14 cellular contexts compared by ENCODE assay signal in genomic region chrX:74890676-74891430, GRCh38. TPM values are rescaled to one million over a fixed set of nuclear protein-coding genes. Genes with fewer than 3 reads are reported as not detected.
DNase-seq lines count a peak whose midpoint lies in the region; ATAC-seq, FAIRE-seq and TF ChIP-seq lines count a peak whose summit lies in the region.
"Had no signal": no experiment of that assay in that cellular context is flagged by ENCODE, and none has a peak within 500 bp of the region (broad histone marks: within the 10 kb centered on the region; RNA-seq: fewer than 3 reads in every experiment).

No MANE protein-coding gene starts in this region.

- ATAC-seq in HepG2 (peak; percentile 58; the same call in 1 of the 3 replicates), right lobe of liver (no peak), GM21717 (IDR thresholded peaks at IDR 0.05; ENCODE audit: unreplicated experiment) (peak; percentile 73), HG03159 (IDR thresholded peaks at IDR 0.05; ENCODE audit: unreplicated experiment) (peak; percentile 96)
- ATAC-seq: left ventricle myocardium superior had no signal

- POLR2A ChIA-PET in HepG2 (lab: Yijun Ruan, JAX), result no interaction called here

- H3K36me3 ChIP-seq in HepG2 (replicated peaks in 1 of 2; ENCODE audit: control insufficient read depth in 1 of 2, insufficient read depth in 2 of 2, low read length in 2 of 2) (no peaks in the 10 kb centered on the region), right lobe of liver (no peaks in the 10 kb centered on the region), GM23248 (ENCODE audit: low read depth) (no peaks in the 10 kb centered on the region)

- DNase-seq in HepG2 (ENCODE audit: low spot score) (peak; percentile 3), right lobe of liver (no peak), GM23248 (no peak), globus pallidus (ENCODE audit: low spot score) (no peak), T-helper 9 cell (no peak)
- no peak for DNase-seq in activated T-cell treated with anti-CD3 and anti-CD28 coated beads, Interleukin-2, amount 50 U/mL, for 1 hour
- DNase-seq: activated gamma-delta T cell, foreskin fibroblast, left ventricle myocardium superior, NCI-H1092, posterior cingulate gyrus had no signal

- H3K79me2 ChIP-seq in HepG2 (ENCODE audit: insufficient read depth, low read length), result no peaks in the 10 kb centered on the region
- H3K79me2 ChIP-seq in GM23248 (ENCODE audit: insufficient read depth), result no peaks in the 10 kb centered on the region

- FAIRE-seq in HepG2 (lab: Jason Lieb, UNC), result peak; percentile 15

- CTCF ChIA-PET in HepG2 (lab: Yijun Ruan, JAX; ENCODE audit: low intra/inter-chr PET ratio, low total read pairs), result no interaction called here

- no peak overlapping the region for H3K4me3 ChIP-seq in HepG2 (replicated peaks in 1 of 3; ENCODE audit: insufficient read depth in 1 of 3, low read depth in 2 of 3, low read length in 3 of 3)
- no peak overlapping the region for H3K4me3 ChIP-seq in right lobe of liver
- no peak overlapping the region for H3K4me3 ChIP-seq in GM23248

- intact Hi-C loops in HepG2 (cut with micrococcal nuclease; ENCODE audit: unreplicated experiment) (no loop called here), right lobe of liver (cut with DNase I) (no loop called here)

- H3K9me3 ChIP-seq in HepG2 (ENCODE audit: low read length), result no peaks in the 10 kb centered on the region
- H3K9me3 ChIP-seq in right lobe of liver, result no peaks in the 10 kb centered on the region
- H3K9me3 ChIP-seq in GM23248 (ENCODE audit: low read depth), result no peaks in the 10 kb centered on the region

- H3K4me2 ChIP-seq in HepG2 (ENCODE audit: low read depth, low read length) (no peak overlapping the region), GM23248 (ENCODE audit: unreplicated experiment) (no peak overlapping the region)

- TF ChIP-seq POLR2A in HepG2 (IDR thresholded peaks at IDR 0.05; ENCODE audit: insufficient read depth in 1 of 2, low read depth in 2 of 2, low read length in 2 of 2) (no peak), right lobe of liver (IDR thresholded peaks at IDR 0.05) (no peak)

- no peaks in the 10 kb centered on the region for H3K9me2 ChIP-seq in GM23248 (ENCODE audit: insufficient read depth)

- in situ Hi-C loops in HepG2 (cut with HindIII; ENCODE audit: extremely low pct_ligation_motif_present, low pct_unique_long_range_greater_than_20kb) (no loop called here), GM23248 (cut with MboI) (no loop called here)

- no peak overlapping the region for H3K9ac ChIP-seq in HepG2 (ENCODE audit: insufficient read depth, low read depth, low read length)
- no peak overlapping the region for H3K9ac ChIP-seq in GM23248

- H4K20me1 ChIP-seq in HepG2 (ENCODE audit: insufficient read depth, low read length), result no peaks in the 10 kb centered on the region
- no peaks in the 10 kb centered on the region for H4K20me1 ChIP-seq in GM23248 (ENCODE audit: insufficient read depth)

- no peak for TF ChIP-seq EP300 in HepG2 (IDR thresholded peaks at IDR 0.05; ENCODE audit: low read depth in 2 of 2, low read length in 2 of 2)
- no peak for TF ChIP-seq EP300 in HepG2 (CRISPR knock-in tag; IDR thresholded peaks at IDR 0.05; ENCODE audit: borderline replicate concordance)

- H2AFZ ChIP-seq in HepG2 (ENCODE audit: low read length) (no peak overlapping the region), GM23248 (no peak overlapping the region)

- BruUV-seq in HepG2 (replicated peaks; lab: Mats Ljungman, UMichigan), result no TSS peak

- H3K27me3 ChIP-seq in HepG2 (ENCODE audit: control insufficient read depth in 1 of 2, insufficient read depth in 2 of 2, low read length in 2 of 2) (no peaks in the 10 kb centered on the region), right lobe of liver (no peaks in the 10 kb centered on the region), GM23248 (replicated peaks; ENCODE audit: insufficient read depth) (no peaks in the 10 kb centered on the region)

- H3F3A ChIP-seq in GM23248 (ENCODE audit: insufficient read depth), result no peaks in the 10 kb centered on the region

- 0% methylated on average over 4 of the region's 4 CpGs for WGBS in HepG2 (ENCODE audit: low lambda C conversion rate)
- 17% methylated on average over 4 of the region's 4 CpGs for WGBS in right lobe of liver (ENCODE audit: insufficient coverage, low coverage, low lambda C conversion rate, missing lambda C conversion rate)
- WGBS in GM23248 (ENCODE audit: low coverage in 1 of 2, low lambda C conversion rate in 2 of 2, missing lambda C conversion rate in 2 of 2), 2 experiments, result 5 to 8% methylated on average over 4 of the region's 4 CpGs

- no peak for TF ChIP-seq CTCF in HepG2 (CRISPR knock-in tag; IDR thresholded peaks at IDR 0.05)
- TF ChIP-seq CTCF in right lobe of liver (IDR thresholded peaks at IDR 0.05), result no peak

- H3K4me1 ChIP-seq in HepG2 (ENCODE audit: insufficient read depth, low read length) (peaks cover 9% of the 10 kb centered on the region), right lobe of liver (no peaks in the 10 kb centered on the region), GM23248 (ENCODE audit: insufficient read depth) (no peaks in the 10 kb centered on the region)

- TF ChIP-seq RAD21 in HepG2 (CRISPR knock-in tag; IDR thresholded peaks at IDR 0.05), result no peak

- H3K27ac ChIP-seq in HepG2 (ENCODE audit: extremely low read length, insufficient read depth, low read length) (no peak overlapping the region), right lobe of liver (no peak overlapping the region), GM23248 (no peak overlapping the region)
- H3K27ac ChIP-seq: VCaP had no signal

TF ChIP-seq in HepG2, 621 proteins besides CTCF, POLR2A, EP300 and RAD21:
- TF ChIP-seq HDAC6 (IDR thresholded peaks at IDR 0.05; ENCODE audit: low read depth, low read length) (no peak), NBN (conservative IDR thresholded peaks at IDR 0.05) (no peak), BHLHE40 (IDR thresholded peaks at IDR 0.05; ENCODE audit: low read length) (0 out of 2 replicates have a peak, but pooled peaks have one; percentile 23), ZNF556 (CRISPR knock-in tag; IDR thresholded peaks at IDR 0.05; ENCODE audit: borderline replicate concordance) (no peak), ZNF562 (CRISPR knock-in tag; IDR thresholded peaks at IDR 0.05; ENCODE audit: borderline replicate concordance) (no peak)

RNA-seq across cellular contexts. Expression of gene NEXMIF, which starts 34.4 kb away (rescaled TPM):
- total RNA-seq in HepG2 (2016; rRNA removed; fragmentation: Illumina TruSeq; extraction: Trizol) (not detected in 2 replicates), right lobe of liver (under 1 TPM in 2 of 6 experiments, not detected in 4; 0.02 to 0.13 TPM)
- total RNA-seq in HepG2 (2016; cell fraction: cytosol; rRNA removed; fragmentation: Illumina TruSeq; extraction: Trizol; ENCODE audit: low read depth), result not detected in 2 replicates
- total RNA-seq in HepG2 (2016; cell fraction: insoluble cytoplasmic fraction; rRNA removed; fragmentation: Illumina TruSeq; extraction: Trizol), result 0.02 TPM in 1 of 2 replicates, not detected in the other
- total RNA-seq in HepG2 (2016; cell fraction: membrane; rRNA removed; fragmentation: Illumina TruSeq; extraction: Trizol), result not detected in 2 replicates
- total RNA-seq in HepG2 (2016; cell fraction: nucleus; rRNA removed; fragmentation: Illumina TruSeq; extraction: Trizol), result not detected in 2 replicates
- polyA plus RNA-seq in HepG2 (2011; rRNA removed) (under 0.01 TPM in 1 of 2 replicates, not detected in the other), GM23248 (2016; fragmentation: Nextera tagmentation; extraction: Ambion mirVana) (not detected in 2 replicates)
- under 0.01 TPM in 1 of 2 replicates, not detected in the other for polyA plus RNA-seq in HepG2 (2011; cell fraction: cytosol; rRNA removed)
- polyA plus RNA-seq in HepG2 (2011; cell fraction: nucleus; rRNA removed), result 0.02 TPM in 1 of 2 replicates, not detected in the other
- not detected in 2 replicates for polyA plus RNA-seq in HepG2 (2012)
- polyA plus RNA-seq in HepG2 (2016; cell fraction: cytosol; fragmentation: Illumina TruSeq; extraction: Trizol; ENCODE audit: low read depth), result not detected in 2 replicates
- not detected in 2 replicates for polyA plus RNA-seq in HepG2 (2016; cell fraction: insoluble cytoplasmic fraction; fragmentation: Illumina TruSeq; extraction: Trizol; ENCODE audit: low read depth)
- polyA plus RNA-seq in HepG2 (2016; cell fraction: membrane; fragmentation: Illumina TruSeq; extraction: Trizol; ENCODE audit: low read depth), result not detected in 2 replicates
- not detected in 2 replicates for polyA plus RNA-seq in HepG2 (2016; cell fraction: nucleus; fragmentation: Illumina TruSeq; extraction: Trizol; ENCODE audit: insufficient read depth, low read depth)
- 0.02 TPM in 2 replicates for polyA minus RNA-seq in HepG2 (2011; rRNA and poly(A)+ RNA removed; ENCODE audit: low replicate concordance)
- not detected in 2 replicates for polyA minus RNA-seq in HepG2 (2011; cell fraction: cytosol; rRNA and poly(A)+ RNA removed)
- polyA minus RNA-seq in HepG2 (2011; cell fraction: nucleus; rRNA and poly(A)+ RNA removed), result 0.12 TPM in 1 of 2 replicates, not detected in the other
- not detected in 2 replicates for total RNA-seq in GM23248 (2014; rRNA removed; shearing (Covaris generic))

Comparison
In these comparisons a context has a peak if more than half of its experiments do, and no peak if none do; other contexts are left out.
1. ATAC-seq: peak in HepG2 (single experiment), GM21717 (single experiment) and HG03159 (single experiment); none in right lobe of liver (0 of 4).